36 cellular contexts compared by ENCODE assay signal in the genomic region with DNA sequence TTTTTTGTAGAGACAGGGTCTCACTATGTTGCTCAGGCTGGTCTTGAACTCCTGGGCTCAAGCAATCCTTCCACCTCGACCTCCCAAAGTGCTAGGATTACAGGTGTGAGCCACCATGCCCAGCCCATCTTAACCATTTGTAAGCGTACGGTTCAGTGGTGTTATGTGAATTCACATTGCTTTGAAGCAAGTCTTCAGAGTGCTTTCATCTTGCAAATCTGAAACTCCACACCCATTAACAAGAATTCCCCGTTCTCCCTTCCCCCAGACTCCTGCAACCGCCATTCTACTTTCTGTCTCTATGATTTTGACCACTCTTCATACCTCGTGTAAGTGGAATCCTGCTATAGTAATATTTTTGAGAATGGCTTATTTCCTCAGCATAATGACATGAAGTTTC. TPM values are rescaled to one million over a fixed set of nuclear protein-coding genes. Genes with fewer than 3 reads are reported as not detected.
A peak's percentile ranks its signal among the peaks of the same experiment; 100 is the strongest.
DNase-seq lines count a peak whose midpoint lies in the region; ATAC-seq, FAIRE-seq and TF ChIP-seq lines count a peak whose summit lies in the region.
"Had no signal": no experiment of that assay in that cellular context is flagged by ENCODE, and none has a peak within 500 bp of the region (broad histone marks: within the 10 kb centered on the region; RNA-seq: fewer than 3 reads in every experiment).

No MANE protein-coding gene starts in this region.

- H3K9me3 ChIP-seq in GM12878 (replicated peaks; ENCODE audit: control insufficient read depth, insufficient read depth, low read length) (no peaks in the 10 kb centered on the region; the same call in 2 of the 3 replicates), body of pancreas (no peaks in the 10 kb centered on the region)
- H3K9me3 ChIP-seq: BE2C; BLaER1; BLaER1 treated with 17β-estradiol and CSF1 and Interleukin-3, amounts not matched to agents 10 nM and 100 nM; Caco-2 had no signal

- H3K4me3 ChIP-seq in GM12865 (ENCODE audit: low read depth, low read length): no peak overlapping the region
- no peak overlapping the region for H3K4me3 ChIP-seq in GM12878
- H3K4me3 ChIP-seq in body of pancreas: no peak overlapping the region
- H3K4me3 ChIP-seq: A549; BLaER1; BLaER1 treated with 17β-estradiol and CSF1 and Interleukin-3, amounts not matched to agents 10 nM and 100 nM had no signal

- H3K36me3 ChIP-seq in GM12878 (ENCODE audit: control insufficient read depth in 2 of 2, insufficient read depth in 2 of 2, low read length in 1 of 2) (no peaks in the 10 kb centered on the region), body of pancreas (replicated peaks in 1 of 2; ENCODE audit: insufficient read depth in 1 of 2, low read depth in 2 of 2) (no peaks in the 10 kb centered on the region)
- H3K36me3 ChIP-seq: BE2C; BLaER1; BLaER1 treated with 17β-estradiol and CSF1 and Interleukin-3, amounts not matched to agents 10 nM and 100 nM had no signal

- 22% methylated on average over 6 of the region's 6 CpGs for WGBS in GM12878 (ENCODE audit: insufficient coverage, insufficient replicate concordance, low lambda C conversion rate, missing lambda C conversion rate)
- WGBS in body of pancreas, 2 donors: 78 to 89% methylated on average over 6 of the region's 6 CpGs

- peak; percentile 90 for ATAC-seq in GM12878
- no peak for ATAC-seq in stimulated activated naive CD8-positive, alpha-beta T cell treated with anti-CD3 and anti-CD28 coated beads, Interleukin-15, amount 100 ng/mL, for 72 hours
- ATAC-seq in HG02870 (IDR thresholded peaks at IDR 0.05; ENCODE audit: unreplicated experiment): no peak
- no peak for ATAC-seq in body of pancreas
- ATAC-seq: A549; CD8-positive, alpha-beta T cell had no signal

- CTCF ChIA-PET in GM12878 (lab: Yijun Ruan, JAX): no interaction called here

- H3K4me1 Mint-ChIP-seq in stimulated activated naive CD8-positive, alpha-beta T cell treated with anti-CD3 and anti-CD28 coated beads, Interleukin-15, amount 100 ng/mL, for 72 hours: peaks cover 6% of the 10 kb centered on the region
- H3K4me1 Mint-ChIP-seq: B cell; CD8-positive, alpha-beta memory T cell had no signal

- SMC1A ChIA-PET in GM12878 (lab: Charles Lee; ENCODE audit: uncharacterized antibody, unreplicated experiment): no interaction called here

- no peaks in the 10 kb centered on the region for H3K9me3 Mint-ChIP-seq in stimulated activated naive CD8-positive, alpha-beta T cell treated with anti-CD3 and anti-CD28 coated beads, Interleukin-15, amount 100 ng/mL, for 72 hours
- H3K9me3 Mint-ChIP-seq: CD4-positive, alpha-beta T cell; CD8-positive, alpha-beta memory T cell; CD8-positive, alpha-beta T cell had no signal

- FAIRE-seq in GM12878 (lab: Jason Lieb, UNC): no peak
- FAIRE-seq: A204.1, A549, D721Med had no signal

- RAD21 ChIA-PET in GM12878 (lab: Charles Lee; ENCODE audit: unreplicated experiment): no interaction called here

- H3K27me3 ChIP-seq in GM12878 (replicated peaks in 1 of 2; ENCODE audit: control insufficient read depth in 2 of 2, insufficient read depth in 2 of 2, low read length in 1 of 2) (no peaks in the 10 kb centered on the region), body of pancreas (no peaks in the 10 kb centered on the region)
- H3K27me3 ChIP-seq: BLaER1; BLaER1 treated with 17β-estradiol and CSF1 and Interleukin-3, amounts not matched to agents 10 nM and 100 nM had no signal

- POLR2A ChIA-PET in GM12878 (lab: Charles Lee): no interaction called here

- TF ChIP-seq CTCF in GM12865 (IDR thresholded peaks at IDR 0.05; ENCODE audit: insufficient read depth, low read depth, low read length, missing control alignments) (no peak), GM13977 (IDR thresholded peaks at IDR 0.05; ENCODE audit: extremely low read depth, insufficient read depth, missing control alignments) (no peak), GM12878 (IDR thresholded peaks at IDR 0.05 in 2 of 3, conservative IDR thresholded peaks at IDR 0.05 in 1 of 3; ENCODE audit: control insufficient read depth in 2 of 3, extremely low read depth in 1 of 3, insufficient read depth in 1 of 3, low read depth in 3 of 3, low read length in 3 of 3) (no peak), body of pancreas (IDR thresholded peaks at IDR 0.05) (no peak)

- BruUV-seq in GM12878 (replicated peaks; lab: Mats Ljungman, UMichigan): no TSS peak

- TF ChIP-seq POLR2A in GM12878 (IDR thresholded peaks at IDR 0.05; ENCODE audit: low read depth, low read length) (no peak), body of pancreas (IDR thresholded peaks at IDR 0.05) (no peak)

- no peak overlapping the region for H2AFZ ChIP-seq in GM12878 (ENCODE audit: control insufficient read depth, low read depth, low read length)

- no peak overlapping the region for H3K9ac ChIP-seq in GM12878 (ENCODE audit: control insufficient read depth, insufficient read depth, low read length)
- H3K9ac ChIP-seq: BLaER1; BLaER1 treated with 17β-estradiol and CSF1 and Interleukin-3, amounts not matched to agents 10 nM and 100 nM had no signal

- H3K27me3 Mint-ChIP-seq in stimulated activated naive CD8-positive, alpha-beta T cell treated with anti-CD3 and anti-CD28 coated beads, Interleukin-15, amount 100 ng/mL, for 72 hours: no peaks in the 10 kb centered on the region
- H3K27me3 Mint-ChIP-seq: CD4-positive, alpha-beta T cell had no signal

- no peak for TF ChIP-seq RAD21 in GM12878 (IDR thresholded peaks at IDR 0.05; ENCODE audit: insufficient read depth, low read depth, low read length)

- no peaks in the 10 kb centered on the region for H4K20me1 ChIP-seq in GM12878 (ENCODE audit: control insufficient read depth, insufficient read depth)
- H4K20me1 ChIP-seq: BLaER1; BLaER1 treated with 17β-estradiol and CSF1 and Interleukin-3, amounts not matched to agents 10 nM and 100 nM had no signal

- no peak for TF ChIP-seq EP300 in GM12878 (IDR thresholded peaks at IDR 0.05; ENCODE audit: borderline replicate concordance in 1 of 2, control insufficient read depth in 1 of 2, low read depth in 2 of 2, low read length in 2 of 2)

- H3K4me3 Mint-ChIP-seq in stimulated activated naive CD8-positive, alpha-beta T cell treated with anti-CD3 and anti-CD28 coated beads, Interleukin-15, amount 100 ng/mL, for 72 hours: no peak overlapping the region
- H3K4me3 Mint-ChIP-seq: B cell; CD14-positive monocyte; CD4-positive, alpha-beta T cell; CD4-positive, CD25-positive, alpha-beta regulatory T cell; CD8-positive, alpha-beta memory T cell; CD8-positive, alpha-beta T cell had no signal

- no peak overlapping the region for H3K27ac ChIP-seq in GM12878 (ENCODE audit: control insufficient read depth, insufficient read depth)
- no peak overlapping the region for H3K27ac ChIP-seq in body of pancreas
- H3K27ac ChIP-seq: 22Rv1; A549; BLaER1; BLaER1 treated with 17β-estradiol and CSF1 and Interleukin-3, amounts not matched to agents 10 nM and 100 nM; C4-2B had no signal

- DNase-seq in GM12865 (ENCODE audit: low read depth) (peak; percentile 74), GM13977 (ENCODE audit: low spot score) (peak; percentile 24), GM12878 (ENCODE audit: low read depth, low spot score) (peak; percentile 37), body of pancreas (no peak)
- DNase-seq in stimulated activated naive CD8-positive, alpha-beta T cell treated with anti-CD3 and anti-CD28 coated beads, Interleukin-15, amount 100 ng/mL, for 72 hours: no peak
- DNase-seq: 8988T; ACHN; AML-193; BE2C; C1 segment of cervical spinal cord; Caco-2; Calu3; CD4-positive, alpha-beta memory T cell; CD4-positive, alpha-beta T cell; CD8-positive, alpha-beta memory T cell; CD8-positive, alpha-beta T cell; COR-L47; DMS 273 treated with DMSO at 0.1 percent for 48 hours; DMS153; DMS53; DMS79; DMS79 treated with DMSO at 0.1 percent for 48 hours; DND-41; EL had no signal

- no peak overlapping the region for H3K27ac Mint-ChIP-seq in stimulated activated naive CD8-positive, alpha-beta T cell treated with anti-CD3 and anti-CD28 coated beads, Interleukin-15, amount 100 ng/mL, for 72 hours
- H3K27ac Mint-ChIP-seq: B cell; CD14-positive monocyte; CD4-positive, alpha-beta memory T cell; CD4-positive, alpha-beta T cell; CD8-positive, alpha-beta memory T cell; CD8-positive, alpha-beta T cell had no signal

- in situ Hi-C loops in GM13977 (cut with MboI; ENCODE audit: low pct_unique_long_range_greater_than_20kb, low sequenced_read_pairs, unreplicated experiment) (no loop called here), GM12878 (cut with MboI) (no loop called here)

- H3K79me2 ChIP-seq in GM12878 (ENCODE audit: control insufficient read depth, insufficient read depth, low read length): no peaks in the 10 kb centered on the region

- H3K4me1 ChIP-seq in GM12878 (ENCODE audit: control insufficient read depth, insufficient read depth, low read length) (no peaks in the 10 kb centered on the region), body of pancreas (peaks cover 5% of the 10 kb centered on the region)
- H3K4me1 ChIP-seq: A549, BE2C, Caco-2 had no signal

- H3K4me2 ChIP-seq in GM12878 (ENCODE audit: control insufficient read depth, insufficient read depth): no peak overlapping the region
- H3K4me2 ChIP-seq: A549; BLaER1; BLaER1 treated with 17β-estradiol and CSF1 and Interleukin-3, amounts not matched to agents 10 nM and 100 nM had no signal

- intact Hi-C loops in GM12878 (cut with micrococcal nuclease; ENCODE audit: unreplicated experiment): no loop called here
- intact Hi-C loops in body of pancreas (cut with DNase I): no loop called here

TF ChIP-seq in GM12878, 131 proteins besides CTCF, POLR2A, EP300 and RAD21 (continues in another document):
- TF ChIP-seq CBX5 (IDR thresholded peaks at IDR 0.05; ENCODE audit: low read depth): no peak

RNA-seq across cellular contexts. Expression of gene BICDL1, which starts 24.9 kb away (rescaled TPM):
- total RNA-seq in GM12878 (2013; cell fraction: nucleolus; rRNA removed): 10.0 and 10.5 TPM in 2 replicates
- total RNA-seq in GM12878 (2014; rRNA removed) (6.1 and 6.9 TPM in 2 replicates), GM12878 (2014; rRNA removed; fragmentation: Illumina TruSeq; extraction: Trizol) (3.6 and 4.7 TPM in 2 replicates), GM12878 (2021) (8.8 and 10.0 TPM in 2 replicates), body of pancreas (1 to 10 TPM; 5.9 to 6.2 TPM)
- 1.6 TPM for polyA plus RNA-seq in GM12878 (2011; ENCODE audit: low read depth)
- polyA plus RNA-seq in GM12878 (2011; rRNA removed) (12.3 and 12.7 TPM in 2 replicates), GM12878 (2014; fragmentation: Illumina TruSeq; extraction: Trizol) (1.9 and 4.9 TPM in 2 replicates), GM12878 (2014; fragmentation: Nextera tagmentation; extraction: Ambion mirVana) (1 to 10 TPM in 1 of 2 experiments, under 1 TPM in 1; 0.72 to 1.2 TPM), GM12878 (2014; rRNA removed) (8.6 and 8.7 TPM in 2 replicates), GM12878 (2016; fragmentation: Nextera tagmentation; extraction: Ambion mirVana) (1 to 10 TPM in 1 of 2 experiments, under 1 TPM in 1; 0.82 to 1.7 TPM)
- 11.2 and 16.0 TPM in 2 replicates for polyA plus RNA-seq in GM12878 (2011; cell fraction: cytosol; rRNA removed)
- 64.9 and 71.4 TPM in 2 replicates for polyA plus RNA-seq in GM12878 (2011; cell fraction: nucleus; rRNA removed)
- 3.0 and 3.7 TPM in 2 replicates for polyA plus RNA-seq in GM12878 (2012)
- polyA minus RNA-seq in GM12878 (2011; rRNA and poly(A)+ RNA removed): 5.9 and 12.7 TPM in 2 replicates
- polyA minus RNA-seq in GM12878 (2011; cell fraction: cytosol; rRNA and poly(A)+ RNA removed): 5.2 and 6.8 TPM in 2 replicates
- 7.7 and 14.5 TPM in 2 replicates for polyA minus RNA-seq in GM12878 (2011; cell fraction: nucleus; rRNA and poly(A)+ RNA removed)
- polyA plus RNA-seq: AG04450, CD14-positive monocyte had no signal

Comparison
In these comparisons a context has a peak if more than half of its experiments do, and no peak if none do; other contexts are left out.
1. DNase-seq: peak in GM12865 (single experiment), GM13977 (single experiment) and GM12878 (single experiment); none in stimulated activated naive CD8-positive, alpha-beta T cell treated with anti-CD3 and anti-CD28 coated beads, Interleukin-15, amount 100 ng/mL, for 72 hours (0 of 2) and body of pancreas (0 of 4).